11 cellular contexts compared by ENCODE assay signal in genomic region chr17:62085511-62086408, GRCh38. TPM values are rescaled to one million over a fixed set of nuclear protein-coding genes. Genes with fewer than 3 reads are reported as not detected.
A peak's percentile ranks its signal among the peaks of the same experiment; 100 is the strongest.
DNase-seq lines count a peak whose midpoint lies in the region; ATAC-seq and TF ChIP-seq lines count a peak whose summit lies in the region.
"Had no signal": no experiment of that assay in that cellular context is flagged by ENCODE, and none has a peak within 500 bp of the region (broad histone marks: within the 10 kb centered on the region; RNA-seq: fewer than 3 reads in every experiment).

No MANE protein-coding gene starts in this region.

- H3K4me3 ChIP-seq in dorsolateral prefrontal cortex = no peak overlapping the region
- H3K4me3 ChIP-seq: vagina had no signal

- DNase-seq in DMS79 treated with DMSO at 0.1 percent for 48 hours (lab: John Stamatoyannopoulos, UW) = peak; percentile 33
- no peak for DNase-seq in activated B cell treated with CpG ODN at 0.5 μM for 24 hours
- no peak for DNase-seq in memory B cell (ENCODE audit: low spot score in 2 of 2)
- DNase-seq in dorsolateral prefrontal cortex = no peak
- no peak for DNase-seq in NAMALWA (ENCODE audit: low spot score)
- DNase-seq: occipital lobe, SIG-M5 had no signal

- H3K4me1 Mint-ChIP-seq in activated B cell treated with CpG ODN at 0.5 μM for 24 hours (peaks cover 9% of the 10 kb centered on the region), memory B cell (peaks cover 11% of the 10 kb centered on the region)

- POLR2A ChIA-PET in activated B cell treated with CpG ODN at 0.5 μM for 24 hours (lab: Charles Lee) = no interaction called here

- H3K27ac ChIP-seq in dorsolateral prefrontal cortex = no peak overlapping the region
- H3K27ac ChIP-seq: vagina had no signal

- H3K9me3 Mint-ChIP-seq in activated B cell treated with CpG ODN at 0.5 μM for 24 hours (no peaks in the 10 kb centered on the region), memory B cell (no peaks in the 10 kb centered on the region)

- CTCF ChIA-PET in activated B cell treated with CpG ODN at 0.5 μM for 24 hours (lab: Charles Lee) = no interaction called here

- TF ChIP-seq CTCF in activated B cell treated with CpG ODN at 0.5 μM for 24 hours (IDR thresholded peaks at IDR 0.05) = no peak
- no peak for TF ChIP-seq CTCF in dorsolateral prefrontal cortex (IDR thresholded peaks at IDR 0.05 in 54 of 56, conservative IDR thresholded peaks at IDR 0.05 in 2 of 56; ENCODE audit: low read depth in 1 of 56, partially characterized antibody in 56 of 56)

- H3K27ac Mint-ChIP-seq in activated B cell treated with CpG ODN at 0.5 μM for 24 hours (no peak overlapping the region), memory B cell (no peak overlapping the region)

- H3K27me3 ChIP-seq in dorsolateral prefrontal cortex = peaks cover 0 to 2% (median 0%) of the 10 kb centered on the region in 45 donors
- H3K27me3 ChIP-seq: vagina had no signal

- ATAC-seq in HG02642 (IDR thresholded peaks at IDR 0.05; ENCODE audit: poor library complexity, unreplicated experiment) (peak; percentile 52), activated B cell treated with CpG ODN at 0.5 μM for 24 hours (ENCODE audit: low read depth) (peak; percentile 42), memory B cell (ENCODE audit: low read depth) (peak; percentile 82), HG03045 (IDR thresholded peaks at IDR 0.05; ENCODE audit: unreplicated experiment) (no peak), HG03108 (IDR thresholded peaks at IDR 0.05; ENCODE audit: unreplicated experiment) (no peak)

- H3K27me3 Mint-ChIP-seq in activated B cell treated with CpG ODN at 0.5 μM for 24 hours (no peaks in the 10 kb centered on the region), memory B cell (no peaks in the 10 kb centered on the region)

- intact Hi-C loops in activated B cell treated with CpG ODN at 0.5 μM for 24 hours (cut with micrococcal nuclease) = no loop called here
- intact Hi-C loops in dorsolateral prefrontal cortex (cut with DNase I) = no loop called here

- no peak overlapping the region for H3K4me3 Mint-ChIP-seq in activated B cell treated with CpG ODN at 0.5 μM for 24 hours
- no peak overlapping the region for H3K4me3 Mint-ChIP-seq in memory B cell

- H3K36me3 Mint-ChIP-seq in activated B cell treated with CpG ODN at 0.5 μM for 24 hours (ENCODE audit: low read depth) = no peaks in the 10 kb centered on the region
- H3K36me3 Mint-ChIP-seq in memory B cell = no peaks in the 10 kb centered on the region

RNA-seq across cellular contexts. Expression of gene MED13, which starts 20.7 kb away (rescaled TPM):
- total RNA-seq in activated B cell treated with CpG ODN at 0.5 μM for 24 hours = 81.4 and 101 TPM in 2 replicates
- 100 to 1,000 TPM in 12 of 120 experiments, 10 to 100 TPM in 108; 54.0 to 110 (median 81.9) TPM for total RNA-seq in dorsolateral prefrontal cortex

Comparison
In these comparisons a context has a peak if more than half of its experiments do, and no peak if none do; other contexts are left out.
1. ATAC-seq: peak in HG02642 (single experiment), activated B cell treated with CpG ODN at 0.5 μM for 24 hours (single experiment) and memory B cell (single experiment); none in HG03045 (single experiment) and HG03108 (single experiment).